8 cellular contexts compared by ENCODE assay signal in genomic region chr13:24511019-24511823, GRCh38. TPM values are rescaled to one million over a fixed set of nuclear protein-coding genes. Genes with fewer than 3 reads are reported as not detected.
DNase-seq lines count a peak whose midpoint lies in the region; ATAC-seq and TF ChIP-seq lines count a peak whose summit lies in the region.

No MANE protein-coding gene starts in this region.

- no peak overlapping the region for H2AFZ ChIP-seq in Loucy (ENCODE audit: low read length)

- H3K27me3 Mint-ChIP-seq in CD8-positive, alpha-beta memory T cell: no peaks in the 10 kb centered on the region
- peaks cover 6% of the 10 kb centered on the region for H3K27me3 Mint-ChIP-seq in activated CD4-positive, alpha-beta T cell treated with anti-CD3 and anti-CD28 coated beads for 36 hours

- no peaks in the 10 kb centered on the region for H3K9me3 ChIP-seq in CD8-positive, alpha-beta memory T cell (ENCODE audit: low read length)
- H3K9me3 ChIP-seq in Loucy (ENCODE audit: insufficient read depth, low read depth, low read length): no peaks in the 10 kb centered on the region
- H3K9me3 ChIP-seq in duodenal mucosa (ENCODE audit: control insufficient read depth in 1 of 2, low read length in 2 of 2): no peaks in the 10 kb centered on the region
- H3K9me3 ChIP-seq in mucosa of descending colon: no peaks in the 10 kb centered on the region

- no peaks in the 10 kb centered on the region for H3K9me2 ChIP-seq in Loucy (replicated peaks; ENCODE audit: low read depth, low read length)

- ATAC-seq in GM21619 (IDR thresholded peaks at IDR 0.05; ENCODE audit: unreplicated experiment): peak; percentile 36
- peak; percentile 68 for ATAC-seq in activated CD4-positive, alpha-beta T cell treated with anti-CD3 and anti-CD28 coated beads for 36 hours
- ATAC-seq in mucosa of descending colon: peak; percentile 69
- ATAC-seq in GM19455 (IDR thresholded peaks at IDR 0.05; ENCODE audit: unreplicated experiment): no peak

- peak overlapping the region; percentile 77 to 97 (median 92) for H3K27ac Mint-ChIP-seq in CD8-positive, alpha-beta memory T cell
- H3K27ac Mint-ChIP-seq in activated CD4-positive, alpha-beta T cell treated with anti-CD3 and anti-CD28 coated beads for 36 hours: peak overlapping the region; percentile 86

- peak overlapping the region; percentile 76 for H3K27ac ChIP-seq in CD8-positive, alpha-beta memory T cell (ENCODE audit: low read depth, low read length)
- peak overlapping the region; percentile 96 for H3K27ac ChIP-seq in duodenal mucosa (ENCODE audit: low read depth, low read length)

- H4K20me1 ChIP-seq in Loucy (ENCODE audit: insufficient read depth, low read length, poor library complexity, severe bottlenecking): peaks cover 31% of the 10 kb centered on the region

- no peaks in the 10 kb centered on the region for H3K27me3 ChIP-seq in CD8-positive, alpha-beta memory T cell (ENCODE audit: insufficient read depth, low read length, poor library complexity, severe bottlenecking)
- no peaks in the 10 kb centered on the region for H3K27me3 ChIP-seq in Loucy (ENCODE audit: insufficient read depth, low read length, poor library complexity, severe bottlenecking)
- H3K27me3 ChIP-seq in duodenal mucosa (ENCODE audit: control insufficient read depth in 1 of 2, insufficient read depth in 2 of 2, low read length in 2 of 2): no peaks in the 10 kb centered on the region

- peak in 4 of 5 donors; percentile 13 to 53 (median 46) for DNase-seq in CD8-positive, alpha-beta memory T cell
- DNase-seq in activated CD4-positive, alpha-beta T cell treated with anti-CD3 and anti-CD28 coated beads for 36 hours: peak; percentile 88
- DNase-seq in mucosa of descending colon: peak in 2 of 3 donors; percentile 50 to 61
- peak; percentile 50 to 74 for DNase-seq in stimulated activated CD8-positive, alpha-beta memory T cell treated with anti-CD3 and anti-CD28 coated beads, Interleukin-7, amount 100 ng/mL, for 48 hours (ENCODE audit: extremely low read depth in 1 of 2, low read depth in 1 of 2)

- CTCF ChIA-PET in CD8-positive, alpha-beta memory T cell (lab: Charles Lee): no interaction called here
- CTCF ChIA-PET in activated CD4-positive, alpha-beta T cell treated with anti-CD3 and anti-CD28 coated beads for 36 hours (lab: Charles Lee): interaction anchor here (0.6 to 1.7 kb wide), 2 partner anchors 30 to 237 kb away, joined by 3 to 6 read pairs; no protein-coding TSS in a partner anchor

- peak overlapping the region; percentile 88 to 96 (median 93) for H3K4me3 Mint-ChIP-seq in CD8-positive, alpha-beta memory T cell
- H3K4me3 Mint-ChIP-seq in activated CD4-positive, alpha-beta T cell treated with anti-CD3 and anti-CD28 coated beads for 36 hours: peak overlapping the region; percentile 74

- H3K9me3 Mint-ChIP-seq in CD8-positive, alpha-beta memory T cell: peaks cover 0 to 1% (median 0%) of the 10 kb centered on the region in 5 donors
- H3K9me3 Mint-ChIP-seq in activated CD4-positive, alpha-beta T cell treated with anti-CD3 and anti-CD28 coated beads for 36 hours (ENCODE audit: low read depth): no peaks in the 10 kb centered on the region

- peaks cover 37 to 50% (median 41%) of the 10 kb centered on the region in 3 donors for H3K4me1 Mint-ChIP-seq in CD8-positive, alpha-beta memory T cell
- peaks cover 37% of the 10 kb centered on the region for H3K4me1 Mint-ChIP-seq in activated CD4-positive, alpha-beta T cell treated with anti-CD3 and anti-CD28 coated beads for 36 hours

- H3F3A ChIP-seq in Loucy (ENCODE audit: low read depth): no peaks in the 10 kb centered on the region

- H3K79me2 ChIP-seq in Loucy (ENCODE audit: insufficient read depth, low read length): peaks cover 64% of the 10 kb centered on the region

- POLR2A ChIA-PET in CD8-positive, alpha-beta memory T cell (lab: Charles Lee): no interaction called here
- POLR2A ChIA-PET in activated CD4-positive, alpha-beta T cell treated with anti-CD3 and anti-CD28 coated beads for 36 hours (lab: Charles Lee): no interaction called here

- H3K9ac ChIP-seq in Loucy (ENCODE audit: low read depth, low read length, poor library complexity, severe bottlenecking) (peak overlapping the region; percentile 86), duodenal mucosa (ENCODE audit: low read depth in 1 of 2, low read length in 2 of 2) (peak overlapping the region; percentile 83 to 92)

- peaks cover 4 to 38% (median 6%) of the 10 kb centered on the region in 3 donors for H3K36me3 Mint-ChIP-seq in CD8-positive, alpha-beta memory T cell
- peaks cover 4% of the 10 kb centered on the region for H3K36me3 Mint-ChIP-seq in activated CD4-positive, alpha-beta T cell treated with anti-CD3 and anti-CD28 coated beads for 36 hours (ENCODE audit: low read depth)

- no peaks in the 10 kb centered on the region for H3K36me3 ChIP-seq in CD8-positive, alpha-beta memory T cell (ENCODE audit: insufficient read depth, low read length)
- 0 out of 2 replicates have a peak, but pooled peaks cover under 1% of the 10 kb centered on the region for H3K36me3 ChIP-seq in Loucy (ENCODE audit: insufficient read depth, low read length)
- peaks cover 4 to 12% of the 10 kb centered on the region in 2 donors for H3K36me3 ChIP-seq in duodenal mucosa (ENCODE audit: control insufficient read depth in 1 of 2, insufficient read depth in 2 of 2, low read length in 2 of 2)
- H3K36me3 ChIP-seq in mucosa of descending colon (ENCODE audit: low read depth): no peaks in the 10 kb centered on the region

- H3K4me2 ChIP-seq in Loucy (ENCODE audit: low read depth, low read length, poor library complexity, severe bottlenecking): peak overlapping the region; percentile 86

- intact Hi-C loops in activated CD4-positive, alpha-beta T cell treated with anti-CD3 and anti-CD28 coated beads for 36 hours (cut with DNase I, micrococcal nuclease): loop anchor here (1.0 to 10.0 kb wide), 11 partner anchors 52 to 1391 kb away; partner anchors contain the start of genes ATP12A (in 2 of the 2), NUP58 (in 1 of the 2) and SPATA13 (in 1 of the 2)
- intact Hi-C loops in mucosa of descending colon (cut with DNase I, micrococcal nuclease): no loop called here

- H3K4me1 ChIP-seq in CD8-positive, alpha-beta memory T cell (ENCODE audit: insufficient read depth, low read length): peaks cover 11% of the 10 kb centered on the region
- H3K4me1 ChIP-seq in Loucy (ENCODE audit: insufficient read depth, low read length, poor library complexity, severe bottlenecking): peaks cover 22% of the 10 kb centered on the region
- peaks cover 0 to 14% of the 10 kb centered on the region in 2 donors for H3K4me1 ChIP-seq in duodenal mucosa (ENCODE audit: control insufficient read depth in 1 of 2, insufficient read depth in 2 of 2, low read length in 2 of 2)
- peaks cover 4% of the 10 kb centered on the region for H3K4me1 ChIP-seq in mucosa of descending colon (ENCODE audit: low read depth)

- no peak for TF ChIP-seq CTCF in Loucy (conservative IDR thresholded peaks at IDR 0.05; ENCODE audit: low read length)
- no peak for TF ChIP-seq CTCF in mucosa of descending colon (IDR thresholded peaks at IDR 0.05)

- H3K4me3 ChIP-seq in CD8-positive, alpha-beta memory T cell (ENCODE audit: low read length): peak overlapping the region; percentile 81
- H3K4me3 ChIP-seq in Loucy (ENCODE audit: low read length, poor library complexity, severe bottlenecking): peak overlapping the region; percentile 85
- peak overlapping the region; percentile 82 to 89 for H3K4me3 ChIP-seq in duodenal mucosa (ENCODE audit: low read depth in 1 of 2, low read length in 2 of 2)
- H3K4me3 ChIP-seq in mucosa of descending colon: no peak overlapping the region

RNA-seq across cellular contexts. Expression of gene PARP4, which starts 1.4 kb away (rescaled TPM):
- total RNA-seq in CD8-positive, alpha-beta memory T cell: 10 to 100 TPM; 37.4 to 38.7 TPM
- 59.7 TPM for polyA plus RNA-seq in CD8-positive, alpha-beta memory T cell
- 10 to 100 TPM; 24.6 to 29.1 TPM for total RNA-seq in activated CD4-positive, alpha-beta T cell treated with anti-CD3 and anti-CD28 coated beads for 36 hours
- 100 to 1,000 TPM in 2 of 3 donors, 10 to 100 TPM in 1; 88.4 to 156 (median 117) TPM for total RNA-seq in mucosa of descending colon

Comparison
In these comparisons a context has a peak if more than half of its experiments do, and no peak if none do; other contexts are left out.
1. intact Hi-C loops: an anchor here in activated CD4-positive, alpha-beta T cell treated with anti-CD3 and anti-CD28 coated beads for 36 hours (1.0 to 10.0 kb wide); none called in mucosa of descending colon.